ENCODE assay signal across 12 cellular contexts in the genomic region with DNA sequence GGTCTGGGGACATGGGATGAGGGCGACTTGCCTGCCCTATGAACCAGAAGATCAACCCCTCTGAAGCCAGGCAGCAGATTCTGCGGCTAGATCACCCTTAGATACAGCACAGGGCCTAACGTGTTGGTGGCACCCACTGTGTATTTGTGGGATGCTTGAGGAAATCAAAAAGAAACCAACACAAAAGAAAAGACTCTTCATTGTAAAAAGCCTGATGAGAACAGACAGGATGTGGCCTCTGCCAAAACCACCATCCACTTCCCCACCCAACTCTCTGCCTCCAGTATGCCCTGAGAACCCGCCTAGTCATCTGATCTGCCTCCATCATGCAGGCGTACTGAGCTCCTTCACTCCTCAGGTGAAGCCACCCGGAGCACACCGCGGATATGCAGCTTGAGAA.
DNase-seq lines count a peak whose midpoint lies in the region; ATAC-seq and TF ChIP-seq lines count a peak whose summit lies in the region.
"Had no signal": no experiment of that assay in that cellular context is flagged by ENCODE, and none has a peak within 500 bp of the region (broad histone marks: within the 10 kb centered on the region; RNA-seq: fewer than 3 reads in every experiment).

No MANE protein-coding gene starts in this region.

- H3K36me3 ChIP-seq in BLaER1 (no peaks in the 10 kb centered on the region), MM.1S (replicated peaks; ENCODE audit: insufficient read depth, low read length) (no peaks in the 10 kb centered on the region), neuronal stem cell (replicated peaks in 1 of 2; ENCODE audit: control insufficient read depth in 2 of 2, insufficient read depth in 2 of 2, low read length in 2 of 2) (no peaks in the 10 kb centered on the region), uterus (no peaks in the 10 kb centered on the region), GM23248 (ENCODE audit: low read depth) (no peaks in the 10 kb centered on the region)

- DNase-seq in MM.1S (peak; percentile 32), neuronal stem cell (ENCODE audit: low spot score) (no peak), uterus (no peak), GM23248 (no peak), NCI-H2107 (lab: John Stamatoyannopoulos, UW) (no peak)
- DNase-seq in activated T-cell treated with anti-CD3 and anti-CD28 coated beads, Interleukin-2, amount 50 U/mL, for 4 hours, result no peak
- DNase-seq: GOT3, hypothalamus, naive B cell, NCI-H1436 treated with DMSO at 0.1 percent for 48 hours had no signal

- H4K91ac ChIP-seq in neuronal stem cell (ENCODE audit: low read depth, low read length, poor library complexity), result no peak overlapping the region

- H3K4ac ChIP-seq in neuronal stem cell (ENCODE audit: low read length), result no peak overlapping the region

- H3K18ac ChIP-seq in neuronal stem cell (ENCODE audit: low read length), result peak overlapping the region; percentile 2

- H3K27me3 ChIP-seq in BLaER1 (0 out of 2 replicates have a peak, but pooled peaks cover 8% of the 10 kb centered on the region), MM.1S (replicated peaks; ENCODE audit: insufficient read depth, low read length) (no peaks in the 10 kb centered on the region), neuronal stem cell (ENCODE audit: control insufficient read depth in 3 of 3, insufficient read depth in 3 of 3, low read depth in 1 of 3, low read length in 3 of 3) (no peaks in the 10 kb centered on the region), uterus (no peaks in the 10 kb centered on the region), GM23248 (replicated peaks; ENCODE audit: insufficient read depth) (no peaks in the 10 kb centered on the region)

- no peak overlapping the region for H3K9ac ChIP-seq in BLaER1
- no peak overlapping the region for H3K9ac ChIP-seq in MM.1S (ENCODE audit: low read length)
- H3K9ac ChIP-seq in neuronal stem cell (ENCODE audit: low read depth, low read length, poor library complexity), result no peak overlapping the region
- no peak overlapping the region for H3K9ac ChIP-seq in GM23248

- WGBS in neuronal stem cell (ENCODE audit: extremely low coverage in 2 of 2, insufficient read length in 2 of 2, insufficient replicate concordance in 1 of 2), 2 donors, result no CpG with 5 or more reads among the region's 8 CpGs
- 92 to 95% methylated on average over 8 of the region's 8 CpGs for WGBS in GM23248 (ENCODE audit: low coverage in 1 of 2, low lambda C conversion rate in 2 of 2, missing lambda C conversion rate in 2 of 2), 2 experiments

- H3K4me1 ChIP-seq in BLaER1 (peaks cover 22% of the 10 kb centered on the region), MM.1S (ENCODE audit: low read length) (no peaks in the 10 kb centered on the region), neuronal stem cell (ENCODE audit: control insufficient read depth in 2 of 2, insufficient read depth in 1 of 2, low read depth in 1 of 2, low read length in 2 of 2) (no peaks in the 10 kb centered on the region), uterus (no peaks in the 10 kb centered on the region), GM23248 (ENCODE audit: insufficient read depth) (no peaks in the 10 kb centered on the region)

- no peak overlapping the region for H2AK5ac ChIP-seq in neuronal stem cell (ENCODE audit: low read depth, low read length)

- H3K9me2 ChIP-seq in MM.1S (replicated peaks; ENCODE audit: insufficient read depth, low read length) (no peaks in the 10 kb centered on the region), GM23248 (ENCODE audit: insufficient read depth) (no peaks in the 10 kb centered on the region)

- H3K14ac ChIP-seq in neuronal stem cell (ENCODE audit: low read length), result no peak overlapping the region

- H2BK12ac ChIP-seq in neuronal stem cell (ENCODE audit: low read length), result no peak overlapping the region

- peak overlapping the region; percentile 76 for H3K4me2 ChIP-seq in BLaER1
- H3K4me2 ChIP-seq in MM.1S (ENCODE audit: low read depth, low read length), result no peak overlapping the region
- H3K4me2 ChIP-seq in neuronal stem cell (ENCODE audit: insufficient read depth, low read length, poor library complexity, severe bottlenecking), result no peak overlapping the region
- no peak overlapping the region for H3K4me2 ChIP-seq in GM23248 (ENCODE audit: unreplicated experiment)

- peak; percentile 81 to 84 for ATAC-seq in activated T-cell treated with anti-CD3 and anti-CD28 coated beads, Interleukin-2, amount 50 U/mL, for 4 hours
- no peak for ATAC-seq in GM18858 (IDR thresholded peaks at IDR 0.05; ENCODE audit: unreplicated experiment)

- no peaks in the 10 kb centered on the region for H3K36me3 Mint-ChIP-seq in activated T-cell treated with anti-CD3 and anti-CD28 coated beads, Interleukin-2, amount 50 U/mL, for 4 hours (ENCODE audit: insufficient read depth)
- H3K36me3 Mint-ChIP-seq: naive B cell had no signal

- no peak overlapping the region for H2BK15ac ChIP-seq in neuronal stem cell (ENCODE audit: low read length)

- H3K4me3 ChIP-seq in BLaER1, result no peak overlapping the region
- no peak overlapping the region for H3K4me3 ChIP-seq in MM.1S (ENCODE audit: low read length)
- no peak overlapping the region for H3K4me3 ChIP-seq in neuronal stem cell (ENCODE audit: low read length in 2 of 2)
- H3K4me3 ChIP-seq in uterus, result no peak overlapping the region
- H3K4me3 ChIP-seq in GM23248, result no peak overlapping the region

- H3K9me3 ChIP-seq in BLaER1 (peaks cover 4% of the 10 kb centered on the region; the same call in 1 of the 2 replicates), MM.1S (replicated peaks; ENCODE audit: insufficient read depth, low read length) (no peaks in the 10 kb centered on the region), neuronal stem cell (replicated peaks in 1 of 2; ENCODE audit: control insufficient read depth in 2 of 2, insufficient read depth in 1 of 2, low read depth in 1 of 2, low read length in 2 of 2) (peaks cover 0 to 6% of the 10 kb centered on the region in 2 donors), uterus (no peaks in the 10 kb centered on the region), GM23248 (ENCODE audit: low read depth) (no peaks in the 10 kb centered on the region)

- H2BK120ac ChIP-seq in neuronal stem cell (ENCODE audit: low read depth, low read length), result no peak overlapping the region

- H3K27me3 Mint-ChIP-seq in activated T-cell treated with anti-CD3 and anti-CD28 coated beads, Interleukin-2, amount 50 U/mL, for 4 hours (ENCODE audit: low read depth), result peaks cover 12% of the 10 kb centered on the region

- no peaks in the 10 kb centered on the region for H3F3A ChIP-seq in MM.1S (ENCODE audit: insufficient read depth, low read length)
- no peaks in the 10 kb centered on the region for H3F3A ChIP-seq in GM23248 (ENCODE audit: insufficient read depth)

- H3K4me1 Mint-ChIP-seq in activated T-cell treated with anti-CD3 and anti-CD28 coated beads, Interleukin-2, amount 50 U/mL, for 4 hours (ENCODE audit: low read depth), result peaks cover 28% of the 10 kb centered on the region

- TF ChIP-seq POLR2A in uterus (IDR thresholded peaks at IDR 0.05), result no peak

- no peaks in the 10 kb centered on the region for H3K79me1 ChIP-seq in neuronal stem cell (ENCODE audit: low read depth, low read length)

- H2AFZ ChIP-seq in MM.1S (ENCODE audit: low read length) (no peak overlapping the region), neuronal stem cell (ENCODE audit: low read length) (no peak overlapping the region), GM23248 (no peak overlapping the region)

- no peak overlapping the region for H2BK5ac ChIP-seq in neuronal stem cell (ENCODE audit: low read length)

- no peak overlapping the region for H3K23ac ChIP-seq in neuronal stem cell (ENCODE audit: low read depth, low read length, poor library complexity)

- no peak overlapping the region for H4K8ac ChIP-seq in neuronal stem cell (ENCODE audit: low read depth, low read length)

- H4K20me1 ChIP-seq in BLaER1 (no peaks in the 10 kb centered on the region; the same call in 1 of the 2 replicates), MM.1S (ENCODE audit: insufficient read depth, low read length) (no peaks in the 10 kb centered on the region), GM23248 (ENCODE audit: insufficient read depth) (no peaks in the 10 kb centered on the region)

- H3K79me2 ChIP-seq in MM.1S (ENCODE audit: low read length), result no peaks in the 10 kb centered on the region
- H3K79me2 ChIP-seq in GM23248 (ENCODE audit: insufficient read depth), result no peaks in the 10 kb centered on the region

- H3K27ac ChIP-seq in BLaER1 (no peak overlapping the region), MM.1S (ENCODE audit: low read length) (no peak overlapping the region), neuronal stem cell (replicated peaks; ENCODE audit: low read length) (no peak overlapping the region), uterus (no peak overlapping the region), GM23248 (no peak overlapping the region)

- H3K4me3 Mint-ChIP-seq in activated T-cell treated with anti-CD3 and anti-CD28 coated beads, Interleukin-2, amount 50 U/mL, for 4 hours, result peak overlapping the region; percentile 9
- H3K4me3 Mint-ChIP-seq: naive B cell had no signal

- intact Hi-C loops in uterus (cut with DNase I; ENCODE audit: low total_unique reads), result no loop called here

- H3K9me3 Mint-ChIP-seq in activated T-cell treated with anti-CD3 and anti-CD28 coated beads, Interleukin-2, amount 50 U/mL, for 4 hours, result peaks cover 8% of the 10 kb centered on the region

- TF ChIP-seq CTCF in MM.1S (IDR thresholded peaks at IDR 0.05; ENCODE audit: low read length) (no peak), uterus (IDR thresholded peaks at IDR 0.05) (no peak)

- in situ Hi-C loops in GM23248 (cut with MboI), result no loop called here
